21 cellular contexts compared by ENCODE assay signal in genomic region chr5:96577909-96578308, GRCh38.
DNase-seq lines count a peak whose midpoint lies in the region; ATAC-seq, FAIRE-seq and TF ChIP-seq lines count a peak whose summit lies in the region.
"Had no signal": no experiment of that assay in that cellular context is flagged by ENCODE, and none has a peak within 500 bp of the region (broad histone marks: within the 10 kb centered on the region; RNA-seq: fewer than 3 reads in every experiment).

No MANE protein-coding gene starts in this region.

- H3K27me3 ChIP-seq in astrocyte (ENCODE audit: insufficient read depth, low read length) (no peaks in the 10 kb centered on the region), mesenchymal stem cell (ENCODE audit: control insufficient read depth in 1 of 2, insufficient read depth in 1 of 2, low read length in 2 of 2) (no peaks in the 10 kb centered on the region), uterus (no peaks in the 10 kb centered on the region)
- H3K27me3 ChIP-seq: BLaER1 treated with 17β-estradiol and CSF1 and Interleukin-3, amounts not matched to agents 10 nM and 100 nM had no signal

- H2AFZ ChIP-seq in astrocyte (ENCODE audit: low read depth, low read length) = no peak overlapping the region
- no peak overlapping the region for H2AFZ ChIP-seq in mesenchymal stem cell (ENCODE audit: low read depth, low read length)
- H2AFZ ChIP-seq: GM23338 had no signal

- no peaks in the 10 kb centered on the region for H3K36me3 ChIP-seq in astrocyte (ENCODE audit: insufficient read depth, low read length)
- H3K36me3 ChIP-seq in mesenchymal stem cell (ENCODE audit: control insufficient read depth in 1 of 2, insufficient read depth in 2 of 2, low read depth in 1 of 2, low read length in 2 of 2) = no peaks in the 10 kb centered on the region
- no peaks in the 10 kb centered on the region for H3K36me3 ChIP-seq in uterus
- H3K36me3 ChIP-seq: BLaER1 treated with 17β-estradiol and CSF1 and Interleukin-3, amounts not matched to agents 10 nM and 100 nM; HAP-1 had no signal

- H3K23ac ChIP-seq in mesenchymal stem cell (ENCODE audit: low read length in 2 of 2) = no peak overlapping the region

- H3K4me1 ChIP-seq in astrocyte (ENCODE audit: insufficient read depth, low read length) (peaks cover 14% of the 10 kb centered on the region), mesenchymal stem cell (ENCODE audit: control insufficient read depth, insufficient read depth, low read depth, low read length) (peaks cover 4% of the 10 kb centered on the region), uterus (no peaks in the 10 kb centered on the region)
- H3K4me1 ChIP-seq: BLaER1 treated with 17β-estradiol and CSF1 and Interleukin-3, amounts not matched to agents 10 nM and 100 nM; HAP-1 had no signal

- no peak overlapping the region for H3K18ac ChIP-seq in mesenchymal stem cell (ENCODE audit: low read depth in 1 of 2, low read length in 2 of 2)

- TF ChIP-seq CTCF in astrocyte (IDR thresholded peaks at IDR 0.05; ENCODE audit: insufficient read depth, low read depth, low read length) (no peak), epithelial cell of esophagus (IDR thresholded peaks at IDR 0.05; ENCODE audit: insufficient read depth, low read depth, low read length, missing control alignments) (no peak), uterus (IDR thresholded peaks at IDR 0.05) (no peak)

- no peak for ATAC-seq in HG02973 (IDR thresholded peaks at IDR 0.05; ENCODE audit: unreplicated experiment)
- no peak for ATAC-seq in HG03354 (IDR thresholded peaks at IDR 0.05; ENCODE audit: poor library complexity, severe bottlenecking, unreplicated experiment)
- ATAC-seq: GM23338, SK-N-SH treated with all-trans-retinoic acid at 6 μM for 48 hours had no signal

- H2BK5ac ChIP-seq in mesenchymal stem cell (ENCODE audit: low read depth, low read length, poor library complexity, severe bottlenecking) = no peak overlapping the region

- peaks cover 11% of the 10 kb centered on the region for H3K4me1 Mint-ChIP-seq in astrocyte (ENCODE audit: low read depth, unreplicated experiment)
- peaks cover under 1% of the 10 kb centered on the region for H3K4me1 Mint-ChIP-seq in activated CD4-positive, alpha-beta T cell treated with anti-CD3 and anti-CD28 coated beads, Interleukin-2, amount 10 ng/mL, durations not matched to agents 24 days and 14 days
- H3K4me1 Mint-ChIP-seq: CD4-positive, alpha-beta memory T cell; GM23338 had no signal

- no peak overlapping the region for H4K91ac ChIP-seq in mesenchymal stem cell (ENCODE audit: low read length)

- no peak overlapping the region for H3K4ac ChIP-seq in mesenchymal stem cell (ENCODE audit: low read depth in 1 of 2, low read length in 2 of 2)

- peak; percentile 80 for FAIRE-seq in astrocyte (lab: Jason Lieb, UNC)

- H3K9me3 ChIP-seq in astrocyte (ENCODE audit: insufficient read depth, low read depth, low read length) = no peaks in the 10 kb centered on the region
- no peaks in the 10 kb centered on the region for H3K9me3 ChIP-seq in mesenchymal stem cell (ENCODE audit: control insufficient read depth, low read length)
- H3K9me3 ChIP-seq in uterus = no peaks in the 10 kb centered on the region
- H3K9me3 ChIP-seq: BLaER1 treated with 17β-estradiol and CSF1 and Interleukin-3, amounts not matched to agents 10 nM and 100 nM; HAP-1 had no signal

- no peaks in the 10 kb centered on the region for H3K79me2 ChIP-seq in astrocyte (ENCODE audit: insufficient read depth, low read length)

- H3K4me2 ChIP-seq in astrocyte (ENCODE audit: low read length) (no peak overlapping the region), mesenchymal stem cell (ENCODE audit: low read length, poor library complexity, severe bottlenecking) (no peak overlapping the region)
- H3K4me2 ChIP-seq: BLaER1 treated with 17β-estradiol and CSF1 and Interleukin-3, amounts not matched to agents 10 nM and 100 nM; GM23338 had no signal

- H3K9me3 Mint-ChIP-seq in astrocyte (ENCODE audit: unreplicated experiment) = no peaks in the 10 kb centered on the region
- no peaks in the 10 kb centered on the region for H3K9me3 Mint-ChIP-seq in activated CD4-positive, alpha-beta T cell treated with anti-CD3 and anti-CD28 coated beads, Interleukin-2, amount 10 ng/mL, durations not matched to agents 24 days and 14 days
- H3K9me3 Mint-ChIP-seq: CD4-positive, alpha-beta memory T cell; GM23338 had no signal

- no peaks in the 10 kb centered on the region for H3K27me3 Mint-ChIP-seq in astrocyte (ENCODE audit: low read depth, unreplicated experiment)
- H3K27me3 Mint-ChIP-seq in activated CD4-positive, alpha-beta T cell treated with anti-CD3 and anti-CD28 coated beads, Interleukin-2, amount 10 ng/mL, durations not matched to agents 24 days and 14 days = peaks cover 16% of the 10 kb centered on the region

- H2BK12ac ChIP-seq in mesenchymal stem cell (ENCODE audit: low read length in 2 of 2) = no peak overlapping the region

- no peak overlapping the region for H3K27ac Mint-ChIP-seq in astrocyte (ENCODE audit: unreplicated experiment)
- no peak overlapping the region for H3K27ac Mint-ChIP-seq in activated CD4-positive, alpha-beta T cell treated with anti-CD3 and anti-CD28 coated beads, Interleukin-2, amount 10 ng/mL, durations not matched to agents 24 days and 14 days
- H3K27ac Mint-ChIP-seq: CD4-positive, alpha-beta memory T cell; GM23338; IgD-negative memory B cell had no signal

- H3K27ac ChIP-seq in astrocyte (ENCODE audit: low read depth, low read length) (no peak overlapping the region), mesenchymal stem cell (ENCODE audit: low read length, poor library complexity, severe bottlenecking) (no peak overlapping the region), uterus (no peak overlapping the region)
- H3K27ac ChIP-seq: BLaER1 treated with 17β-estradiol and CSF1 and Interleukin-3, amounts not matched to agents 10 nM and 100 nM had no signal

- no peak overlapping the region for H3K9ac ChIP-seq in astrocyte (ENCODE audit: low read length)
- no peak overlapping the region for H3K9ac ChIP-seq in mesenchymal stem cell (ENCODE audit: low read length)
- H3K9ac ChIP-seq: BLaER1 treated with 17β-estradiol and CSF1 and Interleukin-3, amounts not matched to agents 10 nM and 100 nM had no signal

- no peak overlapping the region for H4K8ac ChIP-seq in mesenchymal stem cell (ENCODE audit: low read length)

- H3K4me3 ChIP-seq in astrocyte (ENCODE audit: insufficient read depth, low read depth, low read length) = no peak overlapping the region
- no peak overlapping the region for H3K4me3 ChIP-seq in epithelial cell of esophagus (ENCODE audit: low read length)
- H3K4me3 ChIP-seq in mesenchymal stem cell (ENCODE audit: insufficient read depth in 1 of 2, low read depth in 1 of 2, low read length in 2 of 2) = no peak overlapping the region
- H3K4me3 ChIP-seq in uterus = no peak overlapping the region
- H3K4me3 ChIP-seq: BLaER1 treated with 17β-estradiol and CSF1 and Interleukin-3, amounts not matched to agents 10 nM and 100 nM; GM23338; HAP-1 had no signal

- DNase-seq in ELR (ENCODE audit: low read depth) = peak; percentile 37
- peak; percentile 67 for DNase-seq in astrocyte (ENCODE audit: low read depth)
- peak; percentile 27 for DNase-seq in epithelial cell of esophagus (ENCODE audit: low read depth)
- peak; percentile 64 for DNase-seq in mesenchymal stem cell
- no peak for DNase-seq in uterus
- no peak for DNase-seq in activated CD4-positive, alpha-beta T cell treated with anti-CD3 and anti-CD28 coated beads, Interleukin-2, amount 10 ng/mL, durations not matched to agents 24 days and 14 days
- DNase-seq: CD4-positive, alpha-beta memory T cell; NCI-H1105 treated with DMSO at 0.1 percent for 48 hours; NCI-H2029 treated with DMSO at 0.1 percent for 48 hours; NCI-H2171; NCI-H345; NCI-H524; NCI-H774; NK-92 treated with Interleukin-12 subunit alpha and Interleukin-12 subunit beta, amount 100 ng/mL, for 24 hours had no signal

- H2AK5ac ChIP-seq in mesenchymal stem cell (ENCODE audit: low read length, severe bottlenecking) = no peak overlapping the region

- TF ChIP-seq POLR2A in uterus (IDR thresholded peaks at IDR 0.05) = no peak

- intact Hi-C loops in uterus (cut with DNase I; ENCODE audit: low total_unique reads) = no loop called here
- intact Hi-C loops in activated CD4-positive, alpha-beta T cell treated with anti-CD3 and anti-CD28 coated beads, Interleukin-2, amount 10 ng/mL, durations not matched to agents 24 days and 14 days (cut with micrococcal nuclease) = no loop called here

- no peak overlapping the region for H3K4me3 Mint-ChIP-seq in astrocyte (ENCODE audit: unreplicated experiment)
- no peak overlapping the region for H3K4me3 Mint-ChIP-seq in activated CD4-positive, alpha-beta T cell treated with anti-CD3 and anti-CD28 coated beads, Interleukin-2, amount 10 ng/mL, durations not matched to agents 24 days and 14 days
- H3K4me3 Mint-ChIP-seq: GM23338, IgD-negative memory B cell had no signal

- H3K36me3 Mint-ChIP-seq in astrocyte (ENCODE audit: low read depth, unreplicated experiment) = no peaks in the 10 kb centered on the region
- H3K36me3 Mint-ChIP-seq in activated CD4-positive, alpha-beta T cell treated with anti-CD3 and anti-CD28 coated beads, Interleukin-2, amount 10 ng/mL, durations not matched to agents 24 days and 14 days (ENCODE audit: low read depth) = no peaks in the 10 kb centered on the region
- H3K36me3 Mint-ChIP-seq: CD4-positive, alpha-beta memory T cell had no signal

- no peak overlapping the region for H3K14ac ChIP-seq in mesenchymal stem cell (ENCODE audit: low read length in 2 of 2)

- no peak overlapping the region for H2BK120ac ChIP-seq in mesenchymal stem cell (ENCODE audit: low read depth, low read length)

- no peaks in the 10 kb centered on the region for H4K20me1 ChIP-seq in astrocyte (ENCODE audit: insufficient read depth, low read length)
- H4K20me1 ChIP-seq: BLaER1 treated with 17β-estradiol and CSF1 and Interleukin-3, amounts not matched to agents 10 nM and 100 nM had no signal

- H3K79me1 ChIP-seq in mesenchymal stem cell (replicated peaks; ENCODE audit: low read length, poor library complexity, severe bottlenecking) = no peaks in the 10 kb centered on the region

- no peak overlapping the region for H2BK15ac ChIP-seq in mesenchymal stem cell (ENCODE audit: low read depth, poor library complexity, severe bottlenecking)

Comparison
In these comparisons a context has a peak if more than half of its experiments do, and no peak if none do; other contexts are left out.
1. DNase-seq: peak in ELR (single experiment), astrocyte (single experiment), epithelial cell of esophagus (single experiment) and mesenchymal stem cell (single experiment); none in uterus (0 of 2) and activated CD4-positive, alpha-beta T cell treated with anti-CD3 and anti-CD28 coated beads, Interleukin-2, amount 10 ng/mL, durations not matched to agents 24 days and 14 days (single experiment).